1 cellular context compared by ENCODE assay signal in the genomic region with DNA sequence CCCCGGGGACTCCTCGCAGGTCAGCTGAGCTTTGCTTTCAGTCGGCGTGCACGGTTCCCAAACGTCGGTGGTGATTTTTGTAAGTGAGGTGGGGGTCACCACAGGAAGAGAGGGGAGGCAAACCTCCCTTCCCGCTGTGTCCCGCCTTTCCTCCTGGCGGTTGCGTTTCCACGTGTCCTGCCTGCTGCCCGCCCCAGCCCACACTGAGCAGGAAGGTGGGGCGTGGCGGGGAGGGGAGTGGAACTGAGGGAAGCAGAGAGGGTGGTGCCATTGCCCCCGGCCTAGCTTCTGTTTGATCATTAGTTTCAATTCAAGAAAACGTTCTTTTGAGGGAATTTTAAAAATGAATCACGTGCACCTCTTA.
TF ChIP-seq lines count a peak whose summit lies in the region.

No MANE protein-coding gene starts in this region.

TF ChIP-seq in IMR-90, 13 proteins besides CTCF, POLR2A, EP300 and RAD21 (continued from another document):
- TF ChIP-seq ELK1 (IDR thresholded peaks at IDR 0.05; ENCODE audit: borderline replicate concordance, low read depth, low read length) (no peak), MXI1 (IDR thresholded peaks at IDR 0.05; ENCODE audit: borderline replicate concordance, low read depth, low read length) (no peak), RFX5 (IDR thresholded peaks at IDR 0.05; ENCODE audit: low read depth, low read length) (no peak), NFE2L2 (IDR thresholded peaks at IDR 0.05; ENCODE audit: low read depth, low read length) (no peak), FOS (IDR thresholded peaks at IDR 0.05; ENCODE audit: low read depth, low read length) (no peak), SMC3 (IDR thresholded peaks at IDR 0.05; ENCODE audit: low read depth, low read length) (no peak)
